11 cellular contexts compared by ENCODE assay signal in genomic region chrX:42530027-42530426, GRCh38.
A peak's percentile ranks its signal among the peaks of the same experiment; 100 is the strongest.
DNase-seq lines count a peak whose midpoint lies in the region; ATAC-seq, FAIRE-seq and TF ChIP-seq lines count a peak whose summit lies in the region.
"Had no signal": no experiment of that assay in that cellular context is flagged by ENCODE, and none has a peak within 500 bp of the region (broad histone marks: within the 10 kb centered on the region; RNA-seq: fewer than 3 reads in every experiment).

No MANE protein-coding gene starts in this region.

- H3K36me3 ChIP-seq in vagina: no peaks in the 10 kb centered on the region
- H3K36me3 ChIP-seq in prostate gland: no peaks in the 10 kb centered on the region

- H3K9me3 ChIP-seq in vagina: no peaks in the 10 kb centered on the region
- H3K9me3 ChIP-seq in prostate gland: no peaks in the 10 kb centered on the region

- CTCF ChIA-PET in AG04449 (lab: Yijun Ruan, JAX): interaction anchor here (1.2 to 1.3 kb wide), 2 partner anchors 239 to 732 kb away, joined by 3 to 7 read pairs; no protein-coding TSS in a partner anchor

- TF ChIP-seq POLR2A in GM12891 (IDR thresholded peaks at IDR 0.05; ENCODE audit: low read depth, low read length) (no peak), vagina (IDR thresholded peaks at IDR 0.05) (no peak), prostate gland (IDR thresholded peaks at IDR 0.05) (no peak)

- peak; percentile 26 for TF ChIP-seq CTCF in AG04449 (IDR thresholded peaks at IDR 0.05; ENCODE audit: insufficient read depth, low read length, missing control alignments)
- peak; percentile 72 for TF ChIP-seq CTCF in foreskin keratinocyte (conservative IDR thresholded peaks at IDR 0.05)
- no peak for TF ChIP-seq CTCF in vagina (IDR thresholded peaks at IDR 0.05)
- TF ChIP-seq CTCF in prostate gland (IDR thresholded peaks at IDR 0.05): no peak

- no peaks in the 10 kb centered on the region for H3K4me1 ChIP-seq in foreskin keratinocyte
- no peaks in the 10 kb centered on the region for H3K4me1 ChIP-seq in vagina
- no peaks in the 10 kb centered on the region for H3K4me1 ChIP-seq in prostate gland (replicated peaks)

- DNase-seq in AG04449 (ENCODE audit: low read depth, low spot score): peak; percentile 46
- DNase-seq in H4 (ENCODE audit: low spot score): peak; percentile 6
- DNase-seq in amniotic stem cell (lab: John Stamatoyannopoulos, UW): peak; percentile 1
- peak; percentile 59 to 84 for DNase-seq in foreskin keratinocyte
- DNase-seq in GM12891 (ENCODE audit: insufficient read length, low spot score): no peak
- DNase-seq in vagina (ENCODE audit: extremely low spot score in 2 of 2): no peak
- DNase-seq in Right ventricle myocardium inferior (ENCODE audit: missing footprints): no peak
- DNase-seq in prostate gland (ENCODE audit: low spot score): no peak
- DNase-seq: NCI-H2029, retina had no signal

- H3K27ac ChIP-seq in foreskin keratinocyte: no peak overlapping the region
- no peak overlapping the region for H3K27ac ChIP-seq in vagina
- H3K27ac ChIP-seq in prostate gland: no peak overlapping the region

- no peak for FAIRE-seq in GM12891 (lab: Jason Lieb, UNC)
- FAIRE-seq: colon had no signal

- H3K4me3 ChIP-seq in AG04449 (ENCODE audit: low read depth, low read length) (no peak overlapping the region), vagina (no peak overlapping the region), prostate gland (no peak overlapping the region)

- H3K27me3 ChIP-seq in foreskin keratinocyte: no peaks in the 10 kb centered on the region
- H3K27me3 ChIP-seq in vagina: no peaks in the 10 kb centered on the region
- H3K27me3 ChIP-seq in prostate gland (replicated peaks; ENCODE audit: insufficient read depth): no peaks in the 10 kb centered on the region

- 63% methylated on average over 1 of the region's 1 CpG for WGBS in prostate gland

- intact Hi-C loops in vagina (cut with DNase I) (no loop called here), Right ventricle myocardium inferior (cut with DNase I) (no loop called here), prostate gland (cut with DNase I) (no loop called here)

- ATAC-seq in foreskin keratinocyte: peak; percentile 100
- no peak for ATAC-seq in Right ventricle myocardium inferior

- POLR2A ChIA-PET in AG04449 (lab: Yijun Ruan, JAX): no interaction called here

TF ChIP-seq in GM12891, 5 proteins besides CTCF, POLR2A, EP300 and RAD21:
- no peak for TF ChIP-seq POLR2AphosphoS5 (IDR thresholded peaks at IDR 0.05; ENCODE audit: low read depth, low read length)

Comparison
In these comparisons a context has a peak if more than half of its experiments do, and no peak if none do; other contexts are left out.
1. DNase-seq: peak in AG04449 (single experiment), H4 (single experiment), amniotic stem cell (single experiment) and foreskin keratinocyte (2 of 2); none in GM12891 (single experiment), vagina (0 of 2), Right ventricle myocardium inferior (single experiment) and prostate gland (single experiment).
2. CTCF ChIP-seq: peak in AG04449 (single experiment) and foreskin keratinocyte (single experiment); none in vagina (0 of 3) and prostate gland (0 of 4).